Comparison of ENCODE assay signal across 43 cellular contexts in genomic region chr6:39317256-39317655, GRCh38. TPM values are rescaled to one million over a fixed set of nuclear protein-coding genes. Genes with fewer than 3 reads are reported as not detected.
"Had no signal": no experiment of that assay in that cellular context is flagged by ENCODE, and none has a peak within 500 bp of the region (broad histone marks: within the 10 kb centered on the region; RNA-seq: fewer than 3 reads in every experiment).

No MANE protein-coding gene starts in this region.

- H3K36me3 Mint-ChIP-seq: activated naive CD4-positive, alpha-beta T cell treated with anti-CD3 and anti-CD28 coated beads, Interleukin-2, amount 10 ng/mL, durations not matched to agents 7 days and 5 days; activated naive CD4-positive, alpha-beta T cell treated with anti-CD3 and anti-CD28 coated beads, Interleukin-2, amount 50 U/mL, for 24 hours; activated naive CD4-positive, alpha-beta T cell treated with anti-CD3 and anti-CD28 coated beads, Interleukin-2, amount 50 U/mL, for 72 hours; activated naive CD8-positive, alpha-beta T cell; activated naive CD8-positive, alpha-beta T cell treated with anti-CD3 and anti-CD28 coated beads for 36 hours; activated naive CD8-positive, alpha-beta T cell treated with anti-CD3 and anti-CD28 coated beads, Interleukin-2, amount 10 ng/mL, durations not matched to agents 7 days and 5 days; brain had no signal

- ATAC-seq: activated naive CD4-positive, alpha-beta T cell treated with anti-CD3 and anti-CD28 coated beads, Interleukin-2, amount 50 U/mL, for 72 hours; activated naive CD8-positive, alpha-beta T cell treated with anti-CD3 and anti-CD28 coated beads, Interleukin-2, amount 50 U/mL, for 24 hours; activated T-cell treated with anti-CD3 and anti-CD28 coated beads, Interleukin-2, amount 50 U/mL, for 4 hours; activated T-cell treated with anti-CD3 and anti-CD28 coated beads, Interleukin-2, amount 50 U/mL, for 72 hours; activated T-helper 17 cell treated with anti-CD3 and anti-CD28 coated beads, Interleukin-2, amount 50 U/mL, for 72 hours; body of pancreas had no signal

- H3K4me3 Mint-ChIP-seq: activated naive CD4-positive, alpha-beta T cell treated with anti-CD3 and anti-CD28 coated beads for 36 hours; activated naive CD4-positive, alpha-beta T cell treated with anti-CD3 and anti-CD28 coated beads, Interleukin-2, amount 10 ng/mL, durations not matched to agents 7 days and 5 days; activated naive CD4-positive, alpha-beta T cell treated with anti-CD3 and anti-CD28 coated beads, Interleukin-2, amount 50 U/mL, for 24 hours; activated naive CD8-positive, alpha-beta T cell; activated naive CD8-positive, alpha-beta T cell treated with anti-CD3 and anti-CD28 coated beads for 36 hours; activated naive CD8-positive, alpha-beta T cell treated with anti-CD3 and anti-CD28 coated beads, Interleukin-2, amount 10 ng/mL, durations not matched to agents 7 days and 5 days; activated naive CD8-positive, alpha-beta T cell treated with anti-CD3 and anti-CD28 coated beads, Interleukin-2, amount 50 U/mL, for 24 hours; activated T-cell treated with anti-CD3 and anti-CD28 coated beads, Interleukin-2, amount 50 U/mL, for 24 hours; activated T-cell treated with anti-CD3 and anti-CD28 coated beads, Interleukin-2, amount 50 U/mL, for 4 hours; activated T-cell treated with anti-CD3 and anti-CD28 coated beads, Interleukin-2, amount 50 U/mL, for 72 hours; activated T-helper 1 cell treated with anti-CD3 and anti-CD28 coated beads, Interleukin-12 subunit alpha, Interleukin-12 subunit beta, Interleukin-2, Interleukin-4 antibody, amounts not matched to agents 30 ng/mL and 10 ng/mL and 1 ng/mL, durations not matched to agents 14 hours and 24 hours and 36 hours; activated T-helper 17 cell treated with anti-CD3 and anti-CD28 coated beads, Interleukin-2, amount 50 U/mL, for 72 hours; brain; central memory CD8-positive, alpha-beta T cell had no signal

- DNase-seq: activated effector memory CD4-positive, alpha-beta T cell treated with anti-CD3 and anti-CD28 coated beads, Interleukin-2, amount 50 U/mL, for 16 hours; activated effector memory CD4-positive, alpha-beta T cell treated with Interleukin-2 at 50 U/mL for 16 hours; activated gamma-delta T cell; activated gamma-delta T cell treated with Interleukin-2 at 50 U/mL for 16 hours; activated naive CD4-positive, alpha-beta T cell; activated naive CD4-positive, alpha-beta T cell treated with anti-CD3 and anti-CD28 coated beads for 36 hours; activated naive CD4-positive, alpha-beta T cell treated with anti-CD3 and anti-CD28 coated beads, Interleukin-2, amount 10 ng/mL, durations not matched to agents 7 days and 5 days; activated naive CD4-positive, alpha-beta T cell treated with anti-CD3 and anti-CD28 coated beads, Interleukin-2, amount 50 U/mL, for 16 hours; activated naive CD4-positive, alpha-beta T cell treated with Interleukin-2 at 50 U/mL for 16 hours; activated naive CD8-positive, alpha-beta T cell treated with anti-CD3 and anti-CD28 coated beads for 36 hours; activated naive CD8-positive, alpha-beta T cell treated with anti-CD3 and anti-CD28 coated beads, Interleukin-2, amount 10 ng/mL, durations not matched to agents 7 days and 5 days; activated naive CD8-positive, alpha-beta T cell treated with anti-CD3 and anti-CD28 coated beads, Interleukin-2, amount 50 U/mL, for 24 hours; activated T-cell treated with anti-CD3 and anti-CD28 coated beads, Interleukin-2, amount 50 U/mL, for 1 hour; activated T-cell treated with anti-CD3 and anti-CD28 coated beads, Interleukin-2, amount 50 U/mL, for 24 hours; activated T-cell treated with anti-CD3 and anti-CD28 coated beads, Interleukin-2, amount 50 U/mL, for 4 hours; activated T-cell treated with anti-CD3 and anti-CD28 coated beads, Interleukin-2, amount 50 U/mL, for 48 hours; activated T-cell treated with anti-CD3 and anti-CD28 coated beads, Interleukin-2, amount 50 U/mL, for 72 hours; adrenal gland; amniotic stem cell; amygdala; anterior cingulate cortex; aorta; body of pancreas; brain microvascular endothelial cell; caudate nucleus; central memory CD4-positive, alpha-beta T cell; cerebellar nuclear complex had no signal

- H3K4me1 Mint-ChIP-seq: activated naive CD4-positive, alpha-beta T cell treated with anti-CD3 and anti-CD28 coated beads, Interleukin-2, amount 50 U/mL, for 24 hours; activated T-helper 17 cell treated with anti-CD3 and anti-CD28 coated beads, Interleukin-2, amount 50 U/mL, for 72 hours; brain; central memory CD8-positive, alpha-beta T cell had no signal

- H3K9me3 Mint-ChIP-seq: activated naive CD4-positive, alpha-beta T cell treated with anti-CD3 and anti-CD28 coated beads for 36 hours; activated naive CD4-positive, alpha-beta T cell treated with anti-CD3 and anti-CD28 coated beads, Interleukin-2, amount 10 ng/mL, durations not matched to agents 7 days and 5 days; activated naive CD4-positive, alpha-beta T cell treated with anti-CD3 and anti-CD28 coated beads, Interleukin-2, amount 50 U/mL, for 24 hours; activated naive CD4-positive, alpha-beta T cell treated with anti-CD3 and anti-CD28 coated beads, Interleukin-2, amount 50 U/mL, for 72 hours; activated naive CD8-positive, alpha-beta T cell treated with anti-CD3 and anti-CD28 coated beads for 36 hours; activated naive CD8-positive, alpha-beta T cell treated with anti-CD3 and anti-CD28 coated beads, Interleukin-2, amount 10 ng/mL, durations not matched to agents 7 days and 5 days; activated naive CD8-positive, alpha-beta T cell treated with anti-CD3 and anti-CD28 coated beads, Interleukin-2, amount 50 U/mL, for 24 hours; activated T-cell treated with anti-CD3 and anti-CD28 coated beads, Interleukin-2, amount 50 U/mL, for 24 hours; activated T-cell treated with anti-CD3 and anti-CD28 coated beads, Interleukin-2, amount 50 U/mL, for 4 hours; activated T-cell treated with anti-CD3 and anti-CD28 coated beads, Interleukin-2, amount 50 U/mL, for 72 hours; activated T-helper 1 cell treated with anti-CD3 and anti-CD28 coated beads, Interleukin-12 subunit alpha, Interleukin-12 subunit beta, Interleukin-2, Interleukin-4 antibody, amounts not matched to agents 30 ng/mL and 10 ng/mL and 1 ng/mL, durations not matched to agents 14 hours and 24 hours and 36 hours; activated T-helper 17 cell treated with anti-CD3 and anti-CD28 coated beads, Interleukin-2, amount 50 U/mL, for 72 hours; activated T-helper 2 cell treated with anti-CD3 and anti-CD28 coated beads, Interferon-gamma antibody, Interleukin-2, Interleukin-4, amounts not matched to agents 10 μg/mL and 5 μg/mL and 100 μg/mL, durations not matched to agents 14 hours and 24 hours and 36 hours; central memory CD8-positive, alpha-beta T cell had no signal

- H3K27ac ChIP-seq: adrenal gland, body of pancreas, brain microvascular endothelial cell, breast epithelium, cardiac muscle cell had no signal

- H3K27ac Mint-ChIP-seq: activated naive CD4-positive, alpha-beta T cell treated with anti-CD3 and anti-CD28 coated beads for 36 hours; activated naive CD4-positive, alpha-beta T cell treated with anti-CD3 and anti-CD28 coated beads, Interleukin-2, amount 10 ng/mL, durations not matched to agents 7 days and 5 days; activated naive CD4-positive, alpha-beta T cell treated with anti-CD3 and anti-CD28 coated beads, Interleukin-2, amount 50 U/mL, for 24 hours; activated naive CD4-positive, alpha-beta T cell treated with anti-CD3 and anti-CD28 coated beads, Interleukin-2, amount 50 U/mL, for 72 hours; activated naive CD8-positive, alpha-beta T cell; activated naive CD8-positive, alpha-beta T cell treated with anti-CD3 and anti-CD28 coated beads for 36 hours; activated naive CD8-positive, alpha-beta T cell treated with anti-CD3 and anti-CD28 coated beads, Interleukin-2, amount 10 ng/mL, durations not matched to agents 7 days and 5 days; activated naive CD8-positive, alpha-beta T cell treated with anti-CD3 and anti-CD28 coated beads, Interleukin-2, amount 50 U/mL, for 24 hours; activated T-cell treated with anti-CD3 and anti-CD28 coated beads, Interleukin-2, amount 50 U/mL, for 24 hours; activated T-cell treated with anti-CD3 and anti-CD28 coated beads, Interleukin-2, amount 50 U/mL, for 72 hours; activated T-helper 1 cell treated with anti-CD3 and anti-CD28 coated beads, Interleukin-12 subunit alpha, Interleukin-12 subunit beta, Interleukin-2, Interleukin-4 antibody, amounts not matched to agents 30 ng/mL and 10 ng/mL and 1 ng/mL, durations not matched to agents 14 hours and 24 hours and 36 hours; activated T-helper 17 cell treated with anti-CD3 and anti-CD28 coated beads, Interleukin-2, amount 50 U/mL, for 72 hours; activated T-helper 2 cell treated with anti-CD3 and anti-CD28 coated beads, Interferon-gamma antibody, Interleukin-2, Interleukin-4, amounts not matched to agents 10 μg/mL and 5 μg/mL and 100 μg/mL, durations not matched to agents 14 hours and 24 hours and 36 hours; brain had no signal

- H3K27me3 ChIP-seq: ascending aorta had no signal

RNA-seq across cellular contexts. Expression of gene KCNK17, which starts 3.0 kb away (rescaled TPM):
- total RNA-seq: activated naive CD4-positive, alpha-beta T cell treated with anti-CD3 and anti-CD28 coated beads for 36 hours; activated naive CD4-positive, alpha-beta T cell treated with anti-CD3 and anti-CD28 coated beads, Interleukin-2, amount 50 U/mL, for 72 hours; activated naive CD8-positive, alpha-beta T cell treated with anti-CD3 and anti-CD28 coated beads for 36 hours; activated naive CD8-positive, alpha-beta T cell treated with anti-CD3 and anti-CD28 coated beads, Interleukin-2, amount 10 ng/mL, durations not matched to agents 7 days and 5 days; activated T-cell treated with anti-CD3 and anti-CD28 coated beads, Interleukin-2, amount 50 U/mL, for 4 hours; activated T-cell treated with anti-CD3 and anti-CD28 coated beads, Interleukin-2, amount 50 U/mL, for 72 hours; activated T-helper 1 cell treated with anti-CD3 and anti-CD28 coated beads, Interleukin-12 subunit alpha, Interleukin-12 subunit beta, Interleukin-2, Interleukin-4 antibody, amounts not matched to agents 30 ng/mL and 10 ng/mL and 1 ng/mL, durations not matched to agents 14 hours and 24 hours and 36 hours; activated T-helper 17 cell treated with anti-CD3 and anti-CD28 coated beads, Interleukin-2, amount 50 U/mL, for 72 hours; activated T-helper 2 cell treated with anti-CD3 and anti-CD28 coated beads, Interferon-gamma antibody, Interleukin-2, Interleukin-4, amounts not matched to agents 10 μg/mL and 5 μg/mL and 100 μg/mL, durations not matched to agents 14 hours and 24 hours and 36 hours; ascending aorta; astrocyte; bronchial epithelial cell; cardiac muscle cell; chondrocyte had no signal
- polyA plus RNA-seq: cardiac muscle cell had no signal

RNA-seq across cellular contexts. Expression of gene KCNK16, which starts 5.2 kb away (rescaled TPM):
- total RNA-seq: activated naive CD4-positive, alpha-beta T cell treated with anti-CD3 and anti-CD28 coated beads for 36 hours; activated naive CD4-positive, alpha-beta T cell treated with anti-CD3 and anti-CD28 coated beads, Interleukin-2, amount 50 U/mL, for 72 hours; activated naive CD8-positive, alpha-beta T cell treated with anti-CD3 and anti-CD28 coated beads for 36 hours; activated naive CD8-positive, alpha-beta T cell treated with anti-CD3 and anti-CD28 coated beads, Interleukin-2, amount 10 ng/mL, durations not matched to agents 7 days and 5 days; activated T-cell treated with anti-CD3 and anti-CD28 coated beads, Interleukin-2, amount 50 U/mL, for 4 hours; activated T-cell treated with anti-CD3 and anti-CD28 coated beads, Interleukin-2, amount 50 U/mL, for 72 hours; activated T-helper 1 cell treated with anti-CD3 and anti-CD28 coated beads, Interleukin-12 subunit alpha, Interleukin-12 subunit beta, Interleukin-2, Interleukin-4 antibody, amounts not matched to agents 30 ng/mL and 10 ng/mL and 1 ng/mL, durations not matched to agents 14 hours and 24 hours and 36 hours; activated T-helper 17 cell treated with anti-CD3 and anti-CD28 coated beads, Interleukin-2, amount 50 U/mL, for 72 hours; activated T-helper 2 cell treated with anti-CD3 and anti-CD28 coated beads, Interferon-gamma antibody, Interleukin-2, Interleukin-4, amounts not matched to agents 10 μg/mL and 5 μg/mL and 100 μg/mL, durations not matched to agents 14 hours and 24 hours and 36 hours; adrenal gland; aorta; ascending aorta; astrocyte; breast epithelium; bronchial epithelial cell; cardiac muscle cell; cardiac septum; cerebellum; chondrocyte had no signal
- polyA plus RNA-seq: adrenal gland, aorta, cardiac muscle cell had no signal
